8 cellular contexts compared by ENCODE assay signal in genomic region chr12:116881325-116881866, GRCh38. TPM values are rescaled to one million over a fixed set of nuclear protein-coding genes. Genes with fewer than 3 reads are reported as not detected.
DNase-seq lines count a peak whose midpoint lies in the region; ATAC-seq and TF ChIP-seq lines count a peak whose summit lies in the region.
"Had no signal": no experiment of that assay in that cellular context is flagged by ENCODE, and none has a peak within 500 bp of the region (broad histone marks: within the 10 kb centered on the region; RNA-seq: fewer than 3 reads in every experiment).

Gene HRK (minus strand): TSS chr12:116881441. CDS start chr12:116881307, 134 bp downstream.

- H3K4me3 ChIP-seq in GM12875 (ENCODE audit: low read depth, low read length) = peak within 1 kb of the TSS; percentile 16
- H3K4me3 ChIP-seq in aorta (ENCODE audit: low read length in 2 of 2) = peak within 1 kb of the TSS; percentile 32 to 58

- no peaks in the 10 kb centered on the region for H3K9me3 Mint-ChIP-seq in WTC11
- peaks cover 0 to 3% (median 0%) of the 10 kb centered on the region in 6 donors for H3K9me3 Mint-ChIP-seq in immature natural killer cell

- CTCF ChIA-PET in WTC11 (lab: Charles Lee) = interaction anchor here (0.8 to 4.5 kb wide), 5 partner anchors 18 to 237 kb away, joined by 3 to 46 read pairs (median 10); no protein-coding TSS in a partner anchor

- WGBS in aorta, 2 donors = 1% methylated on average over 45 to 49 of the region's 49 CpGs

- no peaks in the 10 kb centered on the region for H3K36me3 Mint-ChIP-seq in WTC11
- H3K36me3 Mint-ChIP-seq in immature natural killer cell = peaks cover 0 to 3% (median 0%) of the 10 kb centered on the region in 3 donors

- intact Hi-C loops in aorta (cut with DNase I) = loop anchor here in 1 of 2 donors (5.0 to 10.0 kb wide), 2 partner anchors 107 to 174 kb away; no protein-coding TSS in a partner anchor

- peak; percentile 48 for DNase-seq in WTC11 (ENCODE audit: low spot score)
- DNase-seq in immature natural killer cell = no peak
- DNase-seq in aorta = no peak
- no peak for DNase-seq in GDM1 (lab: John Stamatoyannopoulos, UW)

- H3K27ac Mint-ChIP-seq in WTC11 (peak within 1 kb of the TSS; percentile 57; the same call in 1 of the 2 replicates), immature natural killer cell (peak within 1 kb of the TSS in 1 of 6 donors; percentile 43)

- ATAC-seq in HG03159 (IDR thresholded peaks at IDR 0.05; ENCODE audit: unreplicated experiment) (peak; percentile 12), WTC11 (peak; percentile 3; the same call in 1 of the 2 replicates), aorta (ENCODE audit: low FRiP score) (no peak), HG03108 (IDR thresholded peaks at IDR 0.05; ENCODE audit: unreplicated experiment) (no peak)

- H3K4me1 ChIP-seq in aorta (ENCODE audit: control insufficient read depth in 1 of 2, insufficient read depth in 2 of 2, low read length in 2 of 2) = peaks cover 0 to 2% of the 10 kb centered on the region in 2 donors

- H3K4me3 Mint-ChIP-seq in WTC11 (peak within 1 kb of the TSS; percentile 94), immature natural killer cell (peak within 1 kb of the TSS; percentile 36 to 79 (median 53))

- no peaks in the 10 kb centered on the region for H3K36me3 ChIP-seq in aorta (ENCODE audit: control insufficient read depth in 1 of 2, insufficient read depth in 2 of 2, low read length in 1 of 2)

- no peak for TF ChIP-seq CTCF in GM12875 (IDR thresholded peaks at IDR 0.05; ENCODE audit: borderline replicate concordance, insufficient read depth, low read depth, low read length)
- TF ChIP-seq CTCF in WTC11 (IDR thresholded peaks at IDR 0.05) = no peak

- POLR2A ChIA-PET in WTC11 (lab: Charles Lee) = no interaction called here

- H3K27me3 Mint-ChIP-seq in WTC11 (ENCODE audit: low read depth) = peaks cover 82% of the 10 kb centered on the region
- peaks cover 18 to 40% (median 28%) of the 10 kb centered on the region in 3 donors for H3K27me3 Mint-ChIP-seq in immature natural killer cell (ENCODE audit: low read depth in 3 of 3)

- peaks cover 32% of the 10 kb centered on the region for H3K4me1 Mint-ChIP-seq in WTC11
- peaks cover 14 to 28% of the 10 kb centered on the region in 2 donors for H3K4me1 Mint-ChIP-seq in immature natural killer cell

- no peaks in the 10 kb centered on the region for H3K9me3 ChIP-seq in aorta (ENCODE audit: control insufficient read depth, low read length)

- H3K27ac ChIP-seq in aorta (ENCODE audit: low read depth in 1 of 2, low read length in 2 of 2) = no peak within 1 kb of the TSS

- no peaks in the 10 kb centered on the region for H3K27me3 ChIP-seq in aorta (ENCODE audit: control insufficient read depth in 1 of 2, insufficient read depth in 2 of 2, low read length in 1 of 2)

TF ChIP-seq in WTC11, 78 proteins besides CTCF, POLR2A, EP300 and RAD21:
- TF ChIP-seq ATF1 (CRISPR knock-in tag; IDR thresholded peaks at IDR 0.05) (no peak), HMGXB4 (CRISPR knock-in tag; IDR thresholded peaks at IDR 0.05) (no peak), FOXP4 (CRISPR knock-in tag; IDR thresholded peaks at IDR 0.05) (peak; percentile 4; the same call in 1 of the 2 replicates)

RNA-seq across cellular contexts. Expression of gene HRK, which starts in this region (rescaled TPM):
- 1.4 to 3.5 TPM (median 1.6 TPM) in 3 replicates for total RNA-seq in WTC11 (2021)
- not detected for polyA plus RNA-seq in immature natural killer cell
- total RNA-seq in aorta = under 1 TPM; 0.06 TPM
- polyA plus RNA-seq in aorta = under 1 TPM in 1 of 2 donors, not detected in 1; 0.25 TPM
- total RNA-seq: pulmonary artery endothelial cell had no signal

Comparison
In these comparisons a context has a peak if more than half of its experiments do, and no peak if none do; other contexts are left out.
1. ATAC-seq: peak in HG03159 (single experiment) and WTC11 (single experiment); none in aorta (single experiment) and HG03108 (single experiment).